ENCODE assay signal across 2 cellular contexts in genomic region chr17:32940706-32941390, GRCh38.
TF ChIP-seq lines count a peak whose summit lies in the region.

No MANE protein-coding gene starts in this region.

TF ChIP-seq in endothelial cell of umbilical vein, 7 proteins besides CTCF, POLR2A, EP300 and RAD21:
- no peak for TF ChIP-seq POLR2AphosphoS5 (IDR thresholded peaks at IDR 0.05; ENCODE audit: insufficient read depth, low read depth, low read length)
- no peak for TF ChIP-seq FOS (IDR thresholded peaks at IDR 0.05; ENCODE audit: borderline replicate concordance, insufficient read depth, low read length)
- no peak for TF ChIP-seq MYC (IDR thresholded peaks at IDR 0.05; ENCODE audit: low read depth, low read length)

TF ChIP-seq in WTC11, 78 proteins besides CTCF, POLR2A, EP300 and RAD21:
- no peak for TF ChIP-seq E2F5 (CRISPR knock-in tag; IDR thresholded peaks at IDR 0.05)
- no peak for TF ChIP-seq ATF6 (CRISPR knock-in tag; IDR thresholded peaks at IDR 0.05)
- no peak for TF ChIP-seq USF2 (CRISPR knock-in tag; IDR thresholded peaks at IDR 0.05)
- TF ChIP-seq ZSCAN18 (CRISPR knock-in tag; IDR thresholded peaks at IDR 0.05) = no peak
- no peak for TF ChIP-seq ZNF512 (CRISPR knock-in tag; IDR thresholded peaks at IDR 0.05; ENCODE audit: borderline replicate concordance)
TF ChIP-seq in WTC11: peak in this region for 0.
